ENCODE assay signal across 8 cellular contexts in genomic region chr22:40654522-40655167, GRCh38. TPM values are rescaled to one million over a fixed set of nuclear protein-coding genes. Genes with fewer than 3 reads are reported as not detected.
DNase-seq lines count a peak whose midpoint lies in the region; ATAC-seq and TF ChIP-seq lines count a peak whose summit lies in the region.

No MANE protein-coding gene starts in this region.

- CTCF ChIA-PET in AG04449 (lab: Yijun Ruan, JAX) = interaction anchor here (0.6 to 7.7 kb wide), 7 partner anchors 9 to 244 kb away, joined by 3 to 80 read pairs (median 10); no protein-coding TSS in a partner anchor

- no peak for TF ChIP-seq POLR2A in body of pancreas (IDR thresholded peaks at IDR 0.05)

- POLR2A ChIA-PET in AG04449 (lab: Yijun Ruan, JAX) = no interaction called here

- H3K27ac ChIP-seq in body of pancreas = peak overlapping the region; percentile 19 to 73 (median 50)

- 23 to 35% methylated on average over 8 to 11 of the region's 11 CpGs for WGBS in body of pancreas, 2 donors

- TF ChIP-seq CTCF in AG04449 (IDR thresholded peaks at IDR 0.05; ENCODE audit: insufficient read depth, low read length, missing control alignments) (peak; percentile 30), body of pancreas (IDR thresholded peaks at IDR 0.05) (peak in 4 of 7 experiments; percentile 18 to 28 (median 22))

- ATAC-seq in body of pancreas (peak; percentile 36), HG03460 (IDR thresholded peaks at IDR 0.05; ENCODE audit: unreplicated experiment) (no peak), HG02623 (IDR thresholded peaks at IDR 0.05; ENCODE audit: unreplicated experiment) (no peak)

- H3K9me3 ChIP-seq in body of pancreas = no peaks in the 10 kb centered on the region

- DNase-seq in AG04449 (ENCODE audit: low read depth, low spot score) (no peak), M059J (ENCODE audit: low read depth) (peak; percentile 79), body of pancreas (peak; percentile 44 to 63 (median 58)), inferior parietal cortex (ENCODE audit: extremely low spot score) (peak; percentile 73), stromal cell of bone marrow (ENCODE audit: low read depth) (peak; percentile 87), UCSD-AML1 (lab: John Stamatoyannopoulos, UW; ENCODE audit: unreplicated experiment) (no peak)

- H3K27me3 ChIP-seq in body of pancreas = no peaks in the 10 kb centered on the region

- peaks cover 17% of the 10 kb centered on the region for H3K4me1 ChIP-seq in body of pancreas

- intact Hi-C loops in body of pancreas (cut with DNase I) = no loop called here

- H3K36me3 ChIP-seq in body of pancreas (replicated peaks in 1 of 2; ENCODE audit: insufficient read depth in 1 of 2, low read depth in 2 of 2) = no peaks in the 10 kb centered on the region

- H3K4me3 ChIP-seq in AG04449 (ENCODE audit: low read depth, low read length) (no peak overlapping the region), body of pancreas (no peak overlapping the region)

RNA-seq across cellular contexts. Expression of gene MRTFA, which starts 18.1 kb away (rescaled TPM):
- total RNA-seq in M059J (2014; rRNA removed; shearing (Covaris generic)) = 25.4 and 25.8 TPM in 2 replicates
- total RNA-seq in body of pancreas = 10 to 100 TPM; 47.0 to 71.5 TPM

RNA-seq across cellular contexts. Expression of gene MCHR1, which starts 24.6 kb away (rescaled TPM):
- total RNA-seq in M059J (2014; rRNA removed; shearing (Covaris generic)) = 0.07 TPM in 1 of 2 replicates, not detected in the other
- total RNA-seq in body of pancreas = not detected

Comparison
In these comparisons a context has a peak if more than half of its experiments do, and no peak if none do; other contexts are left out.
1. DNase-seq: peak in M059J (single experiment), body of pancreas (4 of 4), inferior parietal cortex (single experiment) and stromal cell of bone marrow (single experiment); none in AG04449 (single experiment) and UCSD-AML1 (single experiment).